20 cellular contexts compared by ENCODE assay signal in genomic region chr6:54903884-54904283, GRCh38. TPM values are rescaled to one million over a fixed set of nuclear protein-coding genes. Genes with fewer than 3 reads are reported as not detected.
DNase-seq lines count a peak whose midpoint lies in the region; ATAC-seq and TF ChIP-seq lines count a peak whose summit lies in the region.
"Had no signal": no experiment of that assay in that cellular context is flagged by ENCODE, and none has a peak within 500 bp of the region (broad histone marks: within the 10 kb centered on the region; RNA-seq: fewer than 3 reads in every experiment).

No MANE protein-coding gene starts in this region.

- ATAC-seq in GM21737 (IDR thresholded peaks at IDR 0.05; ENCODE audit: unreplicated experiment), result no peak
- ATAC-seq: CD8-positive, alpha-beta T cell had no signal

- H3K27me3 ChIP-seq in breast epithelium (no peaks in the 10 kb centered on the region), adipocyte (replicated peaks; ENCODE audit: control insufficient read depth, insufficient read depth, low read length) (no peaks in the 10 kb centered on the region)
- H3K27me3 ChIP-seq: BLaER1 had no signal

- TF ChIP-seq CTCF in MCF 10A (IDR thresholded peaks at IDR 0.05; ENCODE audit: unreplicated experiment), result no peak
- no peak for TF ChIP-seq CTCF in breast epithelium (IDR thresholded peaks at IDR 0.05)

- peaks cover 8% of the 10 kb centered on the region for H3K9me3 Mint-ChIP-seq in MCF 10A (ENCODE audit: unreplicated experiment)

- no peaks in the 10 kb centered on the region for H3K9me3 ChIP-seq in breast epithelium
- H3K9me3 ChIP-seq in adipocyte (ENCODE audit: control insufficient read depth, low read length), result no peaks in the 10 kb centered on the region
- H3K9me3 ChIP-seq: BLaER1, Caco-2, HAP-1 had no signal

- no TSS peak for BruUV-seq in MCF 10A (replicated peaks; lab: Mats Ljungman, UMichigan)

- H3K27me3 Mint-ChIP-seq in MCF 10A (ENCODE audit: insufficient read depth, unreplicated experiment), result no peaks in the 10 kb centered on the region
- H3K27me3 Mint-ChIP-seq: B cell; CD4-positive, CD25-positive, alpha-beta regulatory T cell had no signal

- H3K4me1 ChIP-seq in breast epithelium, result no peaks in the 10 kb centered on the region
- no peaks in the 10 kb centered on the region for H3K4me1 ChIP-seq in adipocyte (ENCODE audit: control insufficient read depth, insufficient read depth, low read length)
- H3K4me1 ChIP-seq: BLaER1, Caco-2, HAP-1 had no signal

- POLR2A ChIA-PET in MCF 10A (lab: Yijun Ruan, JAX), result interaction anchor here (0.6 to 1.0 kb wide), 2 partner anchors 24 to 57 kb away, joined by 3 to 4 read pairs; no protein-coding TSS in a partner anchor

- no peak for TF ChIP-seq POLR2A in breast epithelium (IDR thresholded peaks at IDR 0.05)

- H3K36me3 ChIP-seq in breast epithelium, result no peaks in the 10 kb centered on the region
- no peaks in the 10 kb centered on the region for H3K36me3 ChIP-seq in adipocyte (ENCODE audit: control insufficient read depth, insufficient read depth, low read length, severe bottlenecking)
- H3K36me3 ChIP-seq: BLaER1, HAP-1 had no signal

- no peak overlapping the region for H3K27ac ChIP-seq in breast epithelium
- H3K27ac ChIP-seq: 22Rv1, BLaER1, C4-2B had no signal

- no peak overlapping the region for H3K4me3 Mint-ChIP-seq in MCF 10A (ENCODE audit: unreplicated experiment)
- H3K4me3 Mint-ChIP-seq: B cell; CD4-positive, CD25-positive, alpha-beta regulatory T cell; CD8-positive, alpha-beta T cell had no signal

- no peak overlapping the region for H3K9ac ChIP-seq in adipocyte (ENCODE audit: low read length)
- H3K9ac ChIP-seq: BLaER1 had no signal

- H3K4me3 ChIP-seq in breast epithelium (no peak overlapping the region), adipocyte (ENCODE audit: low read length) (no peak overlapping the region)
- H3K4me3 ChIP-seq: BLaER1, HAP-1 had no signal

- H3K27ac Mint-ChIP-seq in MCF 10A (ENCODE audit: low read depth, unreplicated experiment), result peak overlapping the region; percentile 41
- H3K27ac Mint-ChIP-seq: B cell; CD4-positive, CD25-positive, alpha-beta regulatory T cell; CD8-positive, alpha-beta T cell had no signal

- CTCF ChIA-PET in MCF 10A (lab: Yijun Ruan, JAX), result no interaction called here

- peaks cover 11% of the 10 kb centered on the region for H3K36me3 Mint-ChIP-seq in MCF 10A (ENCODE audit: insufficient read depth, unreplicated experiment)
- H3K36me3 Mint-ChIP-seq: CD4-positive, CD25-positive, alpha-beta regulatory T cell; CD8-positive, alpha-beta T cell had no signal

- DNase-seq in MCF 10A (ENCODE audit: unreplicated experiment) (no peak), breast epithelium (ENCODE audit: low spot score in 2 of 2) (no peak), adipocyte (ENCODE audit: low read depth) (peak; percentile 34), iris pigment epithelial cell (ENCODE audit: low read depth) (peak; percentile 6), DMS114 treated with DMSO at 0.1 percent for 48 hours (lab: John Stamatoyannopoulos, UW; ENCODE audit: unreplicated experiment) (no peak)
- DNase-seq in activated CD8-positive, alpha-beta memory T cell treated with anti-CD3 and anti-CD28 coated beads for 24 hours, result no peak
- DNase-seq: Caco-2; CD4-positive, CD25-positive, alpha-beta regulatory T cell; CD8-positive, alpha-beta T cell; DMS79; EL; GF-D8; GOT3 had no signal

- intact Hi-C loops in MCF 10A (cut with micrococcal nuclease) (no loop called here), breast epithelium (cut with DNase I; ENCODE audit: low total_unique reads) (no loop called here)

- peaks cover 16% of the 10 kb centered on the region for H3K4me1 Mint-ChIP-seq in MCF 10A (ENCODE audit: insufficient read depth, unreplicated experiment)
- H3K4me1 Mint-ChIP-seq: B cell; CD4-positive, CD25-positive, alpha-beta regulatory T cell had no signal

RNA-seq across cellular contexts. Expression of gene FAM83B, which starts 57.3 kb away (rescaled TPM):
- 22.3 and 25.4 TPM in 2 replicates for total RNA-seq in MCF 10A (2022)
- 10 to 100 TPM in 1 of 3 donors, 1 to 10 TPM in 1, under 1 TPM in 1; 0.16 to 13.6 (median 8.8) TPM for total RNA-seq in breast epithelium
- total RNA-seq: B cell; CD4-positive, CD25-positive, alpha-beta regulatory T cell; CD8-positive, alpha-beta T cell; G401 had no signal

Comparison
In these comparisons a context has a peak if more than half of its experiments do, and no peak if none do; other contexts are left out.
1. DNase-seq: peak in adipocyte (single experiment) and iris pigment epithelial cell (single experiment); none in MCF 10A (single experiment), breast epithelium (0 of 2), DMS114 treated with DMSO at 0.1 percent for 48 hours (single experiment) and activated CD8-positive, alpha-beta memory T cell treated with anti-CD3 and anti-CD28 coated beads for 24 hours (single experiment).